24 cellular contexts compared by ENCODE assay signal in the genomic region with DNA sequence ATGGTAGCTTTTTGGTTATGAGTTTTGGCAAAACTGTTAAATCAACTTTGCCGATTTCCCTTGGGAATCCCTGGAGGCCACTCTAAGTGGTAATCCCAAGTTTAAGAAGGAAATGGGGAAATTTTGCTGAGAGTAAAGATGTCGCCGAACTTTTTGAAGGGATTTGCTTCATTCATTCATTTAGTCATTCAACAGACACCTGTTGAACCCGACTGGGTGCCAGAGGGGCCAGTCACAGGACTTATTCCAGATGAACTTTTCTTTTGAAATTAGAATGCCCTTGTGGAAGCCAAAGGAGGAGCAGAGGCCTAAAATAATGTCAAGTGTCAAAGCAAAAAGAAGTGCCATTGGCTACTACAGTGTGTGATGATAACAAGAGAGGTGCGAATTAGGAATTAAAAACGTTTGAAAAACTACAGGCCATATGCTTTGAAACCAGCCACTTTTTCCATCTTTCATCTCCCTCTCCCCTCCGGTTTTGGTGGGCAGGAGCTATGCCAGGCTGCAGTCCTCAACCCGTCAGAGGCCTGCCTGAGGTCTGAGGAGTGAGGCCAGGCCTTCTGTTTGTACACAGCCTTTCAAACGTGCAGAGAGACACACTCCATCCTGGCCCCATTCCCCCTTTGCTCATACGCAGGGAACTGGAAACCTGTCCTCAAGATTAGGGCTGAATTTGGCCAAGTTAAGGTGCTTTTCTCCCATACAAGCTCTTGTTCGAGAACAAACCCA.
DNase-seq lines count a peak whose midpoint lies in the region; ATAC-seq and TF ChIP-seq lines count a peak whose summit lies in the region.
"Had no signal": no experiment of that assay in that cellular context is flagged by ENCODE, and none has a peak within 500 bp of the region (broad histone marks: within the 10 kb centered on the region; RNA-seq: fewer than 3 reads in every experiment).

No MANE protein-coding gene starts in this region.

- CTCF ChIA-PET in WTC11 (lab: Charles Lee) = interaction anchor here (2.4 kb wide), 1 partner anchor 130 kb away, joined by 9 read pairs; no protein-coding TSS in a partner anchor
- CTCF ChIA-PET in Calu3 (lab: Charles Lee) = no interaction called here

- no peaks in the 10 kb centered on the region for H3K9me3 Mint-ChIP-seq in activated T-cell treated with anti-CD3 and anti-CD28 coated beads, Interleukin-2, amount 50 U/mL, for 72 hours
- H3K9me3 Mint-ChIP-seq in WTC11 (no peaks in the 10 kb centered on the region), endodermal cell (no peaks in the 10 kb centered on the region), Calu3 (ENCODE audit: low read depth, unreplicated experiment) (no peaks in the 10 kb centered on the region)
- H3K9me3 Mint-ChIP-seq: stimulated activated memory B cell treated with anti-CD40 and anti-IgM and Interleukin-4, amounts not matched to agents 10 μg/mL and 1 μg/mL and 100 μg/mL, for 72 hours had no signal

- no peaks in the 10 kb centered on the region for H3K36me3 Mint-ChIP-seq in activated T-cell treated with anti-CD3 and anti-CD28 coated beads, Interleukin-2, amount 50 U/mL, for 72 hours (ENCODE audit: insufficient read depth in 2 of 2)
- no peaks in the 10 kb centered on the region for H3K36me3 Mint-ChIP-seq in WTC11
- H3K36me3 Mint-ChIP-seq in endodermal cell (ENCODE audit: low read depth) = no peaks in the 10 kb centered on the region
- no peaks in the 10 kb centered on the region for H3K36me3 Mint-ChIP-seq in Calu3 (ENCODE audit: insufficient read depth, unreplicated experiment)
- H3K36me3 Mint-ChIP-seq: stimulated activated memory B cell treated with anti-CD40 and anti-IgM and Interleukin-4, amounts not matched to agents 10 μg/mL and 1 μg/mL and 100 μg/mL, for 72 hours had no signal

- no peak for ATAC-seq in activated T-cell treated with anti-CD3 and anti-CD28 coated beads, Interleukin-2, amount 50 U/mL, for 72 hours (replicated peaks in 1 of 2)
- ATAC-seq in WTC11 = no peak
- no peak for ATAC-seq in sciatic nerve
- ATAC-seq: gastrocnemius medialis; K562; pancreas; stimulated activated memory B cell treated with anti-CD40 and anti-IgM and Interleukin-4, amounts not matched to agents 10 μg/mL and 1 μg/mL and 100 μg/mL, for 72 hours; upper lobe of right lung had no signal

- BruUV-seq in Calu3 (replicated peaks; lab: Mats Ljungman, UMichigan) = no TSS peak

- TF ChIP-seq CTCF in WTC11 (IDR thresholded peaks at IDR 0.05) = no peak
- TF ChIP-seq CTCF in endodermal cell (conservative IDR thresholded peaks at IDR 0.05) = no peak
- no peak for TF ChIP-seq CTCF in Calu3 (IDR thresholded peaks at IDR 0.05; ENCODE audit: unreplicated experiment)

- POLR2A ChIA-PET in WTC11 (lab: Charles Lee) = interaction anchor here (0.8 to 1.0 kb wide), 2 partner anchors 11 to 194 kb away, joined by 3 read pairs; no protein-coding TSS in a partner anchor

- H3K9ac ChIP-seq in endodermal cell (ENCODE audit: extremely low read depth, low read length, poor library complexity, severe bottlenecking) = no peak overlapping the region

- no peaks in the 10 kb centered on the region for H3K36me3 ChIP-seq in endodermal cell (ENCODE audit: control insufficient read depth, insufficient read depth, low read length)
- H3K36me3 ChIP-seq: gastrocnemius medialis, pancreas, Peyer's patch, upper lobe of right lung had no signal

- intact Hi-C loops in sciatic nerve (cut with DNase I) = no loop called here
- intact Hi-C loops in Calu3 (cut with micrococcal nuclease; ENCODE audit: unreplicated experiment) = no loop called here

- H3K27ac ChIP-seq in endodermal cell (ENCODE audit: low read depth, low read length) (peak overlapping the region; percentile 86), temporal lobe (ENCODE audit: low read depth, low read length) (peak overlapping the region; percentile 44)
- H3K27ac ChIP-seq: gastrocnemius medialis, pancreas, Peyer's patch, skin epidermis, upper lobe of right lung had no signal

- no peaks in the 10 kb centered on the region for H3K9me3 ChIP-seq in endodermal cell (ENCODE audit: control insufficient read depth, low read length)
- H3K9me3 ChIP-seq: gastrocnemius medialis, pancreas, Peyer's patch, upper lobe of right lung had no signal

- 88 to 89% methylated on average over 8 to 11 of the region's 11 CpGs for WGBS in endodermal cell (ENCODE audit: insufficient coverage in 1 of 2, insufficient read length in 1 of 2), 2 experiments

- H3K4me1 Mint-ChIP-seq in activated T-cell treated with anti-CD3 and anti-CD28 coated beads, Interleukin-2, amount 50 U/mL, for 72 hours (ENCODE audit: low read depth) = peaks cover 11% of the 10 kb centered on the region
- H3K4me1 Mint-ChIP-seq in WTC11 (peaks cover 75% of the 10 kb centered on the region), endodermal cell (peaks cover 14% of the 10 kb centered on the region), Calu3 (ENCODE audit: low read depth, unreplicated experiment) (no peaks in the 10 kb centered on the region)

- peaks cover 59% of the 10 kb centered on the region for H3K27me3 Mint-ChIP-seq in activated T-cell treated with anti-CD3 and anti-CD28 coated beads, Interleukin-2, amount 50 U/mL, for 72 hours (ENCODE audit: low read depth)
- peaks cover 41% of the 10 kb centered on the region for H3K27me3 Mint-ChIP-seq in WTC11 (ENCODE audit: low read depth)
- peaks cover 64% of the 10 kb centered on the region for H3K27me3 Mint-ChIP-seq in endodermal cell (ENCODE audit: insufficient read depth)
- peaks cover 29% of the 10 kb centered on the region for H3K27me3 Mint-ChIP-seq in Calu3 (ENCODE audit: unreplicated experiment)

- peaks cover 48% of the 10 kb centered on the region for H3K27me3 ChIP-seq in endodermal cell (ENCODE audit: control insufficient read depth, insufficient read depth, low read length, poor library complexity, severe bottlenecking)

- no peak overlapping the region for H3K4me3 ChIP-seq in endodermal cell (ENCODE audit: low read length)
- H3K4me3 ChIP-seq: gastrocnemius medialis, K562, lung, pancreas, upper lobe of right lung had no signal

- no peak for DNase-seq in activated T-cell treated with anti-CD3 and anti-CD28 coated beads, Interleukin-2, amount 50 U/mL, for 72 hours
- DNase-seq in activated T-cell treated with anti-CD3 and anti-CD28 coated beads for 4 hours (no peak), WTC11 (ENCODE audit: low spot score) (no peak), endodermal cell (peak; percentile 43), sciatic nerve (ENCODE audit: low spot score) (no peak), Calu3 (no peak), NCI-H2107 (lab: John Stamatoyannopoulos, UW) (no peak)
- DNase-seq: 8988T; activated CD4-positive, alpha-beta T cell treated with anti-CD3 and anti-CD28 coated beads for 4 hours; activated CD8-positive, alpha-beta T cell treated with anti-CD3 and anti-CD28 coated beads, Interleukin-2, amount 10 ng/mL, durations not matched to agents 7 days and 5 days; gastrocnemius medialis; NCI-H1092; NCI-H1694; NCI-H82; Peyer's patch; SHP77 treated with DMSO at 0.1 percent for 48 hours; T-helper 9 cell; upper lobe of right lung had no signal

- no peak overlapping the region for H3K27ac Mint-ChIP-seq in activated T-cell treated with anti-CD3 and anti-CD28 coated beads, Interleukin-2, amount 50 U/mL, for 72 hours
- H3K27ac Mint-ChIP-seq in WTC11 = no peak overlapping the region
- no peak overlapping the region for H3K27ac Mint-ChIP-seq in endodermal cell
- H3K27ac Mint-ChIP-seq in Calu3 (ENCODE audit: unreplicated experiment) = no peak overlapping the region
- H3K27ac Mint-ChIP-seq: activated CD8-positive, alpha-beta T cell treated with anti-CD3 and anti-CD28 coated beads, Interleukin-2, amount 10 ng/mL, durations not matched to agents 7 days and 5 days; stimulated activated memory B cell treated with anti-CD40 and anti-IgM and Interleukin-4, amounts not matched to agents 10 μg/mL and 1 μg/mL and 100 μg/mL, for 72 hours had no signal

- peak overlapping the region; percentile 48 to 51 for H3K4me3 Mint-ChIP-seq in activated T-cell treated with anti-CD3 and anti-CD28 coated beads, Interleukin-2, amount 50 U/mL, for 72 hours
- H3K4me3 Mint-ChIP-seq in WTC11 (0 out of 2 replicates have a peak overlapping the region, but pooled peaks have one; percentile 11), endodermal cell (no peak overlapping the region), Calu3 (ENCODE audit: low read depth, unreplicated experiment) (no peak overlapping the region)
- H3K4me3 Mint-ChIP-seq: activated CD8-positive, alpha-beta T cell treated with anti-CD3 and anti-CD28 coated beads, Interleukin-2, amount 10 ng/mL, durations not matched to agents 7 days and 5 days; stimulated activated memory B cell treated with anti-CD40 and anti-IgM and Interleukin-4, amounts not matched to agents 10 μg/mL and 1 μg/mL and 100 μg/mL, for 72 hours had no signal

- peaks cover 5% of the 10 kb centered on the region for H3K4me1 ChIP-seq in endodermal cell (ENCODE audit: control insufficient read depth, insufficient read depth, low read length)

TF ChIP-seq in WTC11, 78 proteins besides CTCF, POLR2A, EP300 and RAD21 (continues in another document):
- TF ChIP-seq SP1 (CRISPR knock-in tag; conservative IDR thresholded peaks at IDR 0.05) (no peak), GTF2I (CRISPR knock-in tag; conservative IDR thresholded peaks at IDR 0.05) (no peak)
- TF ChIP-seq, protein P1, sequence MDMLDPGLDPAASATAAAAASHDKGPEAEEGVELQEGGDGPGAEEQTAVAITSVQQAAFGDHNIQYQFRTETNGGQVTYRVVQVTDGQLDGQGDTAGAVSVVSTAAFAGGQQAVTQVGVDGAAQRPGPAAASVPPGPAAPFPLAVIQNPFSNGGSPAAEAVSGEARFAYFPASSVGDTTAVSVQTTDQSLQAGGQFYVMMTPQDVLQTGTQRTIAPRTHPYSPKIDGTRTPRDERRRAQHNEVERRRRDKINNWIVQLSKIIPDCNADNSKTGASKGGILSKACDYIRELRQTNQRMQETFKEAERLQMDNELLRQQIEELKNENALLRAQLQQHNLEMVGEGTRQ (CRISPR knock-in tag; IDR thresholded peaks at IDR 0.05) = no peak
- TF ChIP-seq, protein P2, sequence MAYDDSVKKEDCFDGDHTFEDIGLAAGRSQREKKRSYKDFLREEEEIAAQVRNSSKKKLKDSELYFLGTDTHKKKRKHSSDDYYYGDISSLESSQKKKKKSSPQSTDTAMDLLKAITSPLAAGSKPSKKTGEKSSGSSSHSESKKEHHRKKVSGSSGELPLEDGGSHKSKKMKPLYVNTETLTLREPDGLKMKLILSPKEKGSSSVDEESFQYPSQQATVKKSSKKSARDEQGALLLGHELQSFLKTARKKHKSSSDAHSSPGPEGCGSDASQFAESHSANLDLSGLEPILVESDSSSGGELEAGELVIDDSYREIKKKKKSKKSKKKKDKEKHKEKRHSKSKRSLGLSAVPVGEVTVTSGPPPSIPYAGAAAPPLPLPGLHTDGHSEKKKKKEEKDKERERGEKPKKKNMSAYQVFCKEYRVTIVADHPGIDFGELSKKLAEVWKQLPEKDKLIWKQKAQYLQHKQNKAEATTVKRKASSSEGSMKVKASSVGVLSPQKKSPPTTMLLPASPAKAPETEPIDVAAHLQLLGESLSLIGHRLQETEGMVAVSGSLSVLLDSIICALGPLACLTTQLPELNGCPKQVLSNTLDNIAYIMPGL (CRISPR knock-in tag; IDR thresholded peaks at IDR 0.05) = no peak

Comparison
In these comparisons a context has a peak if more than half of its experiments do, and no peak if none do; other contexts are left out.
1. H3K4me3 Mint-ChIP-seq: peak in activated T-cell treated with anti-CD3 and anti-CD28 coated beads, Interleukin-2, amount 50 U/mL, for 72 hours (2 of 2) and WTC11 (single experiment); none in endodermal cell (single experiment) and Calu3 (single experiment).